In the genomic region with DNA sequence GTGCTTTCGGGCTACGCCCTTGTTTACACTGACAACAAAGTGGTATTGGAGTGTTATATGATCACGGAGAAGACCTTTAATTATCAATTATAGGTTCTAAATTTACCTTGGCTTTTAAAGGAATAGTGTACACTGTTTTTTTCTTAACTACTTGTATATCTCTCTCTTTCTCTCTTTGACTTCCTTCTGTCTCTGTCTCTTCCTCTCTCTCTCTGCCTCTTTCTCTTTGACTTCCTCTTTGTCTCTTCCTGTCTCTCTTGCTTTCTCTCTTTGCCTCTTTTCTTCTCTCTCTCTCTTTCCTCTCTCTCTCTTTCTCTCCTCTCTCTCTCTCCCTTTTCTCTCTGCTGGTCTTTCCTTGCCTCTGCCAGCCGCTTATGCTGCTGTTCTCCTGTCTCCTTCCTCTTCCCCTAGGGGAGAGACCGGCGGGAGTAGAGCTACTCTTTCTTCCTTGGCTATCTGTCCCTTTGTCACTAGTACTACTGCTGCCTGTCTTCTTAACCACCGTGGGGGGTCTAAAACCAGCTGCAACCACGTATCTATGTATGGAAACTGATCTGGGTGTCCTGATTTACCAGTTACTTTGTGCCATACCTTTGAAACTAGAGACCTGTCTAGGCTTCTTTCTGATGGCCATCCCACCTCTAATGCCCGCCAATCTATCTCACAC, we compare ENCODE assay signal across 1 cellular context.
TF ChIP-seq lines count a peak whose summit lies in the region.

No MANE protein-coding gene starts in this region.

TF ChIP-seq in K562, 482 proteins besides CTCF, POLR2A, EP300 and RAD21 (continued from another document and continues in another):
- no peak for TF ChIP-seq ZNF79 (CRISPR knock-in tag; IDR thresholded peaks at IDR 0.05; ENCODE audit: low read depth)
- no peak for TF ChIP-seq ZNF830 (CRISPR knock-in tag; IDR thresholded peaks at IDR 0.05)
- TF ChIP-seq CHD1 (IDR thresholded peaks at IDR 0.05; ENCODE audit: low read length), result no peak
- TF ChIP-seq TSC22D4 (tag; IDR thresholded peaks at IDR 0.05), result no peak
- TF ChIP-seq LCOR (CRISPR knock-in tag; IDR thresholded peaks at IDR 0.05), result no peak
- no peak for TF ChIP-seq CHD2 (IDR thresholded peaks at IDR 0.05; ENCODE audit: low read depth, low read length)
- no peak for TF ChIP-seq NR3C1 (CRISPR knock-in tag; IDR thresholded peaks at IDR 0.05)
- TF ChIP-seq, protein P1, sequence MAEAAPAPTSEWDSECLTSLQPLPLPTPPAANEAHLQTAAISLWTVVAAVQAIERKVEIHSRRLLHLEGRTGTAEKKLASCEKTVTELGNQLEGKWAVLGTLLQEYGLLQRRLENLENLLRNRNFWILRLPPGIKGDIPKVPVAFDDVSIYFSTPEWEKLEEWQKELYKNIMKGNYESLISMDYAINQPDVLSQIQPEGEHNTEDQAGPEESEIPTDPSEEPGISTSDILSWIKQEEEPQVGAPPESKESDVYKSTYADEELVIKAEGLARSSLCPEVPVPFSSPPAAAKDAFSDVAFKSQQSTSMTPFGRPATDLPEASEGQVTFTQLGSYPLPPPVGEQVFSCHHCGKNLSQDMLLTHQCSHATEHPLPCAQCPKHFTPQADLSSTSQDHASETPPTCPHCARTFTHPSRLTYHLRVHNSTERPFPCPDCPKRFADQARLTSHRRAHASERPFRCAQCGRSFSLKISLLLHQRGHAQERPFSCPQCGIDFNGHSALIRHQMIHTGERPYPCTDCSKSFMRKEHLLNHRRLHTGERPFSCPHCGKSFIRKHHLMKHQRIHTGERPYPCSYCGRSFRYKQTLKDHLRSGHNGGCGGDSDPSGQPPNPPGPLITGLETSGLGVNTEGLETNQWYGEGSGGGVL (CRISPR knock-in tag; IDR thresholded peaks at IDR 0.05), result no peak
- no peak for TF ChIP-seq RFX1 (IDR thresholded peaks at IDR 0.05)
- no peak for TF ChIP-seq GTF2A2 (tag; IDR thresholded peaks at IDR 0.05)
- TF ChIP-seq ZNF589 (CRISPR knock-in tag; IDR thresholded peaks at IDR 0.05; ENCODE audit: low read depth), result no peak
- no peak for TF ChIP-seq HDAC8 (tag; IDR thresholded peaks at IDR 0.05)
- TF ChIP-seq DNMT1 (IDR thresholded peaks at IDR 0.05), result peak; percentile 76; the same call in 1 of the 2 replicates
- TF ChIP-seq ETV6 (IDR thresholded peaks at IDR 0.05; ENCODE audit: borderline replicate concordance in 1 of 2, low read depth in 2 of 2, low read length in 1 of 2), result 0 out of 4 replicates have a peak, but pooled peaks of 1 of the 2 experiments have one; percentile 37
- no peak for TF ChIP-seq ETV6 (CRISPR knock-in tag; IDR thresholded peaks at IDR 0.05; ENCODE audit: borderline replicate concordance)
- TF ChIP-seq MAZ (CRISPR knock-in tag; conservative IDR thresholded peaks at IDR 0.05 in 1 of 2, IDR thresholded peaks at IDR 0.05 in 1 of 2), result no peak
- no peak for TF ChIP-seq MTA3 (IDR thresholded peaks at IDR 0.05; ENCODE audit: borderline replicate concordance)
- no peak for TF ChIP-seq CXXC5 (CRISPR knock-in tag; IDR thresholded peaks at IDR 0.05)
- no peak for TF ChIP-seq CBX3 (IDR thresholded peaks at IDR 0.05; ENCODE audit: borderline replicate concordance in 1 of 2, low read length in 2 of 2)
- TF ChIP-seq HIVEP1 (CRISPR knock-in tag; IDR thresholded peaks at IDR 0.05), result no peak
- TF ChIP-seq RBM39 (optimal IDR thresholded peaks at IDR 0.05; ENCODE audit: low read depth, low read length), result no peak
- no peak for TF ChIP-seq ZNF778 (CRISPR knock-in tag; IDR thresholded peaks at IDR 0.05)
- TF ChIP-seq, protein P2, sequence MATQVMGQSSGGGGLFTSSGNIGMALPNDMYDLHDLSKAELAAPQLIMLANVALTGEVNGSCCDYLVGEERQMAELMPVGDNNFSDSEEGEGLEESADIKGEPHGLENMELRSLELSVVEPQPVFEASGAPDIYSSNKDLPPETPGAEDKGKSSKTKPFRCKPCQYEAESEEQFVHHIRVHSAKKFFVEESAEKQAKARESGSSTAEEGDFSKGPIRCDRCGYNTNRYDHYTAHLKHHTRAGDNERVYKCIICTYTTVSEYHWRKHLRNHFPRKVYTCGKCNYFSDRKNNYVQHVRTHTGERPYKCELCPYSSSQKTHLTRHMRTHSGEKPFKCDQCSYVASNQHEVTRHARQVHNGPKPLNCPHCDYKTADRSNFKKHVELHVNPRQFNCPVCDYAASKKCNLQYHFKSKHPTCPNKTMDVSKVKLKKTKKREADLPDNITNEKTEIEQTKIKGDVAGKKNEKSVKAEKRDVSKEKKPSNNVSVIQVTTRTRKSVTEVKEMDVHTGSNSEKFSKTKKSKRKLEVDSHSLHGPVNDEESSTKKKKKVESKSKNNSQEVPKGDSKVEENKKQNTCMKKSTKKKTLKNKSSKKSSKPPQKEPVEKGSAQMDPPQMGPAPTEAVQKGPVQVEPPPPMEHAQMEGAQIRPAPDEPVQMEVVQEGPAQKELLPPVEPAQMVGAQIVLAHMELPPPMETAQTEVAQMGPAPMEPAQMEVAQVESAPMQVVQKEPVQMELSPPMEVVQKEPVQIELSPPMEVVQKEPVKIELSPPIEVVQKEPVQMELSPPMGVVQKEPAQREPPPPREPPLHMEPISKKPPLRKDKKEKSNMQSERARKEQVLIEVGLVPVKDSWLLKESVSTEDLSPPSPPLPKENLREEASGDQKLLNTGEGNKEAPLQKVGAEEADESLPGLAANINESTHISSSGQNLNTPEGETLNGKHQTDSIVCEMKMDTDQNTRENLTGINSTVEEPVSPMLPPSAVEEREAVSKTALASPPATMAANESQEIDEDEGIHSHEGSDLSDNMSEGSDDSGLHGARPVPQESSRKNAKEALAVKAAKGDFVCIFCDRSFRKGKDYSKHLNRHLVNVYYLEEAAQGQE (CRISPR knock-in tag; IDR thresholded peaks at IDR 0.05; ENCODE audit: low read depth), result no peak
- TF ChIP-seq MYC (IDR thresholded peaks at IDR 0.05; ENCODE audit: low read depth, low read length), result no peak
- TF ChIP-seq MYC (CRISPR knock-in tag; IDR thresholded peaks at IDR 0.05; ENCODE audit: borderline replicate concordance, low read depth), result no peak
- no peak for TF ChIP-seq HNRNPUL1 (IDR thresholded peaks at IDR 0.05; ENCODE audit: low read length)
- no peak for TF ChIP-seq TCF7 (IDR thresholded peaks at IDR 0.05; ENCODE audit: borderline replicate concordance)
- TF ChIP-seq STAG1 (CRISPR knock-in tag; IDR thresholded peaks at IDR 0.05; ENCODE audit: borderline replicate concordance), result no peak
- TF ChIP-seq, protein P3, sequence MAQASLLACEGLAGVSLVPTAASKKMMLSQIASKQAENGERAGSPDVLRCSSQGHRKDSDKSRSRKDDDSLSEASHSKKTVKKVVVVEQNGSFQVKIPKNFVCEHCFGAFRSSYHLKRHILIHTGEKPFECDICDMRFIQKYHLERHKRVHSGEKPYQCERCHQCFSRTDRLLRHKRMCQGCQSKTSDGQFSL (CRISPR knock-in tag; IDR thresholded peaks at IDR 0.05), result no peak
- TF ChIP-seq, protein P3 (tag; IDR thresholded peaks at IDR 0.05), result no peak
- TF ChIP-seq POLR2AphosphoS5 (IDR thresholded peaks at IDR 0.05; ENCODE audit: control insufficient read depth, insufficient read depth, low read depth, low read length), result no peak
- TF ChIP-seq, protein P4, sequence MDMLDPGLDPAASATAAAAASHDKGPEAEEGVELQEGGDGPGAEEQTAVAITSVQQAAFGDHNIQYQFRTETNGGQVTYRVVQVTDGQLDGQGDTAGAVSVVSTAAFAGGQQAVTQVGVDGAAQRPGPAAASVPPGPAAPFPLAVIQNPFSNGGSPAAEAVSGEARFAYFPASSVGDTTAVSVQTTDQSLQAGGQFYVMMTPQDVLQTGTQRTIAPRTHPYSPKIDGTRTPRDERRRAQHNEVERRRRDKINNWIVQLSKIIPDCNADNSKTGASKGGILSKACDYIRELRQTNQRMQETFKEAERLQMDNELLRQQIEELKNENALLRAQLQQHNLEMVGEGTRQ (CRISPR knock-in tag; IDR thresholded peaks at IDR 0.05), result no peak
- TF ChIP-seq MCM7 (IDR thresholded peaks at IDR 0.05), result no peak
- TF ChIP-seq, protein P5, sequence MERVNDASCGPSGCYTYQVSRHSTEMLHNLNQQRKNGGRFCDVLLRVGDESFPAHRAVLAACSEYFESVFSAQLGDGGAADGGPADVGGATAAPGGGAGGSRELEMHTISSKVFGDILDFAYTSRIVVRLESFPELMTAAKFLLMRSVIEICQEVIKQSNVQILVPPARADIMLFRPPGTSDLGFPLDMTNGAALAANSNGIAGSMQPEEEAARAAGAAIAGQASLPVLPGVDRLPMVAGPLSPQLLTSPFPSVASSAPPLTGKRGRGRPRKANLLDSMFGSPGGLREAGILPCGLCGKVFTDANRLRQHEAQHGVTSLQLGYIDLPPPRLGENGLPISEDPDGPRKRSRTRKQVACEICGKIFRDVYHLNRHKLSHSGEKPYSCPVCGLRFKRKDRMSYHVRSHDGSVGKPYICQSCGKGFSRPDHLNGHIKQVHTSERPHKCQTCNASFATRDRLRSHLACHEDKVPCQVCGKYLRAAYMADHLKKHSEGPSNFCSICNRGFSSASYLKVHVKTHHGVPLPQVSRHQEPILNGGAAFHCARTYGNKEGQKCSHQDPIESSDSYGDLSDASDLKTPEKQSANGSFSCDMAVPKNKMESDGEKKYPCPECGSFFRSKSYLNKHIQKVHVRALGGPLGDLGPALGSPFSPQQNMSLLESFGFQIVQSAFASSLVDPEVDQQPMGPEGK (CRISPR knock-in tag; IDR thresholded peaks at IDR 0.05; ENCODE audit: borderline replicate concordance), result no peak
- no peak for TF ChIP-seq RFX7 (CRISPR knock-in tag; IDR thresholded peaks at IDR 0.05)
- TF ChIP-seq NR2C1 (IDR thresholded peaks at IDR 0.05), result 0 out of 2 replicates have a peak, but pooled peaks have one; percentile 16
- TF ChIP-seq NR2C1 (tag; IDR thresholded peaks at IDR 0.05), result no peak
- no peak for TF ChIP-seq PTBP1 (IDR thresholded peaks at IDR 0.05; ENCODE audit: low read depth, low read length)
- TF ChIP-seq, protein P6, sequence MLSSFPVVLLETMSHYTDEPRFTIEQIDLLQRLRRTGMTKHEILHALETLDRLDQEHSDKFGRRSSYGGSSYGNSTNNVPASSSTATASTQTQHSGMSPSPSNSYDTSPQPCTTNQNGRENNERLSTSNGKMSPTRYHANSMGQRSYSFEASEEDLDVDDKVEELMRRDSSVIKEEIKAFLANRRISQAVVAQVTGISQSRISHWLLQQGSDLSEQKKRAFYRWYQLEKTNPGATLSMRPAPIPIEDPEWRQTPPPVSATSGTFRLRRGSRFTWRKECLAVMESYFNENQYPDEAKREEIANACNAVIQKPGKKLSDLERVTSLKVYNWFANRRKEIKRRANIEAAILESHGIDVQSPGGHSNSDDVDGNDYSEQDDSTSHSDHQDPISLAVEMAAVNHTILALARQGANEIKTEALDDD (IDR thresholded peaks at IDR 0.05), result peak; percentile 46; the same call in 1 of the 2 replicates
- no peak for TF ChIP-seq NUFIP1 (IDR thresholded peaks at IDR 0.05; ENCODE audit: partially characterized antibody)
- no peak for TF ChIP-seq BHLHE40 (IDR thresholded peaks at IDR 0.05; ENCODE audit: low read length)
- no peak for TF ChIP-seq MCM2 (IDR thresholded peaks at IDR 0.05; ENCODE audit: low read depth)
- TF ChIP-seq LEF1 (IDR thresholded peaks at IDR 0.05), result 0 out of 2 replicates have a peak, but pooled peaks have one; percentile 35
- TF ChIP-seq, protein P7, sequence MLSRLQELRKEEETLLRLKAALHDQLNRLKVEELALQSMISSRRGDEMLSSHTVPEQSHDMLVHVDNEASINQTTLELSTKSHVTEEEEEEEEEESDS (CRISPR knock-in tag; IDR thresholded peaks at IDR 0.05), result no peak
- TF ChIP-seq HNRNPL (IDR thresholded peaks at IDR 0.05; ENCODE audit: low read depth, low read length), result no peak
- no peak for TF ChIP-seq ZNF212 (CRISPR knock-in tag; IDR thresholded peaks at IDR 0.05)
- no peak for TF ChIP-seq ZFP1 (CRISPR knock-in tag; IDR thresholded peaks at IDR 0.05)
- no peak for TF ChIP-seq CBX8 (IDR thresholded peaks at IDR 0.05; ENCODE audit: borderline replicate concordance, extremely low read depth, low read depth, low read length, poor library complexity, severe bottlenecking)
- no peak for TF ChIP-seq MIER1 (IDR thresholded peaks at IDR 0.05; ENCODE audit: low read depth)
- TF ChIP-seq ZNF717 (CRISPR knock-in tag; IDR thresholded peaks at IDR 0.05), result no peak
- TF ChIP-seq, protein P8, sequence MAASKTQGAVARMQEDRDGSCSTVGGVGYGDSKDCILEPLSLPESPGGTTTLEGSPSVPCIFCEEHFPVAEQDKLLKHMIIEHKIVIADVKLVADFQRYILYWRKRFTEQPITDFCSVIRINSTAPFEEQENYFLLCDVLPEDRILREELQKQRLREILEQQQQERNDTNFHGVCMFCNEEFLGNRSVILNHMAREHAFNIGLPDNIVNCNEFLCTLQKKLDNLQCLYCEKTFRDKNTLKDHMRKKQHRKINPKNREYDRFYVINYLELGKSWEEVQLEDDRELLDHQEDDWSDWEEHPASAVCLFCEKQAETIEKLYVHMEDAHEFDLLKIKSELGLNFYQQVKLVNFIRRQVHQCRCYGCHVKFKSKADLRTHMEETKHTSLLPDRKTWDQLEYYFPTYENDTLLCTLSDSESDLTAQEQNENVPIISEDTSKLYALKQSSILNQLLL (CRISPR knock-in tag; IDR thresholded peaks at IDR 0.05; ENCODE audit: borderline replicate concordance), result no peak
- TF ChIP-seq POLR2G (IDR thresholded peaks at IDR 0.05; ENCODE audit: low read depth, low read length), result no peak
- TF ChIP-seq, protein P9, sequence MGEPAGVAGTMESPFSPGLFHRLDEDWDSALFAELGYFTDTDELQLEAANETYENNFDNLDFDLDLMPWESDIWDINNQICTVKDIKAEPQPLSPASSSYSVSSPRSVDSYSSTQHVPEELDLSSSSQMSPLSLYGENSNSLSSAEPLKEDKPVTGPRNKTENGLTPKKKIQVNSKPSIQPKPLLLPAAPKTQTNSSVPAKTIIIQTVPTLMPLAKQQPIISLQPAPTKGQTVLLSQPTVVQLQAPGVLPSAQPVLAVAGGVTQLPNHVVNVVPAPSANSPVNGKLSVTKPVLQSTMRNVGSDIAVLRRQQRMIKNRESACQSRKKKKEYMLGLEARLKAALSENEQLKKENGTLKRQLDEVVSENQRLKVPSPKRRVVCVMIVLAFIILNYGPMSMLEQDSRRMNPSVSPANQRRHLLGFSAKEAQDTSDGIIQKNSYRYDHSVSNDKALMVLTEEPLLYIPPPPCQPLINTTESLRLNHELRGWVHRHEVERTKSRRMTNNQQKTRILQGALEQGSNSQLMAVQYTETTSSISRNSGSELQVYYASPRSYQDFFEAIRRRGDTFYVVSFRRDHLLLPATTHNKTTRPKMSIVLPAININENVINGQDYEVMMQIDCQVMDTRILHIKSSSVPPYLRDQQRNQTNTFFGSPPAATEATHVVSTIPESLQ (CRISPR knock-in tag; IDR thresholded peaks at IDR 0.05), result no peak
- TF ChIP-seq KLF13 (tag; IDR thresholded peaks at IDR 0.05; ENCODE audit: borderline replicate concordance, low read depth), result no peak
